In genomic region chrX:10781847-10782530, GRCh38 we compare ENCODE assay signal across 12 cellular contexts.
"Had no signal": no experiment of that assay in that cellular context is flagged by ENCODE, and none has a peak within 500 bp of the region (broad histone marks: within the 10 kb centered on the region; RNA-seq: fewer than 3 reads in every experiment).

No MANE protein-coding gene starts in this region.

- H3K36me3 ChIP-seq: brain microvascular endothelial cell, neural progenitor cell, thoracic aorta had no signal

- FAIRE-seq: frontal cortex had no signal

- H3K27me3 Mint-ChIP-seq: activated CD4-positive, alpha-beta T cell treated with anti-CD3 and anti-CD28 coated beads, Interleukin-2, amount 10 ng/mL, durations not matched to agents 7 days and 5 days had no signal

- H3K4me3 ChIP-seq: neural progenitor cell, thoracic aorta had no signal

- H3K9me3 ChIP-seq: thoracic aorta had no signal

- H3K79me2 ChIP-seq: parathyroid adenoma had no signal

- ATAC-seq: stimulated activated effector memory CD8-positive, alpha-beta T cell treated with anti-CD3 and anti-CD28 coated beads, Interleukin-12 subunit alpha, Interleukin-12 subunit beta, amount 100 ng/mL, for 72 hours had no signal

- H3K4me1 ChIP-seq: neural progenitor cell, parathyroid adenoma had no signal

- H3K4me3 Mint-ChIP-seq: activated CD4-positive, alpha-beta T cell treated with anti-CD3 and anti-CD28 coated beads, Interleukin-2, amount 10 ng/mL, durations not matched to agents 7 days and 5 days; activated naive CD8-positive, alpha-beta T cell treated with anti-CD3 and anti-CD28 coated beads, Interleukin-2, amount 10 ng/mL, durations not matched to agents 7 days and 5 days; neural progenitor cell; stimulated activated effector memory CD8-positive, alpha-beta T cell treated with anti-CD3 and anti-CD28 coated beads, Interleukin-12 subunit alpha, Interleukin-12 subunit beta, amount 100 ng/mL, for 72 hours had no signal

- DNase-seq: activated CD4-positive, alpha-beta T cell treated with anti-CD3 and anti-CD28 coated beads, Interleukin-2, amount 10 ng/mL, durations not matched to agents 7 days and 5 days; activated naive CD4-positive, alpha-beta T cell; activated naive CD8-positive, alpha-beta T cell treated with anti-CD3 and anti-CD28 coated beads, Interleukin-2, amount 10 ng/mL, durations not matched to agents 7 days and 5 days; brain microvascular endothelial cell; cortex of kidney; effector CD4-positive, alpha-beta T cell; head of caudate nucleus had no signal

- H3K4me1 Mint-ChIP-seq: activated CD4-positive, alpha-beta T cell treated with anti-CD3 and anti-CD28 coated beads, Interleukin-2, amount 10 ng/mL, durations not matched to agents 7 days and 5 days; activated naive CD8-positive, alpha-beta T cell treated with anti-CD3 and anti-CD28 coated beads, Interleukin-2, amount 10 ng/mL, durations not matched to agents 7 days and 5 days; neural progenitor cell; stimulated activated effector memory CD8-positive, alpha-beta T cell treated with anti-CD3 and anti-CD28 coated beads, Interleukin-12 subunit alpha, Interleukin-12 subunit beta, amount 100 ng/mL, for 72 hours had no signal

- H3K9ac ChIP-seq: neural progenitor cell, parathyroid adenoma had no signal

- H3K36me3 Mint-ChIP-seq: activated naive CD8-positive, alpha-beta T cell treated with anti-CD3 and anti-CD28 coated beads, Interleukin-2, amount 10 ng/mL, durations not matched to agents 7 days and 5 days; stimulated activated effector memory CD8-positive, alpha-beta T cell treated with anti-CD3 and anti-CD28 coated beads, Interleukin-12 subunit alpha, Interleukin-12 subunit beta, amount 100 ng/mL, for 72 hours had no signal

- H2AFZ ChIP-seq: neural progenitor cell, parathyroid adenoma had no signal

- H3K9me3 Mint-ChIP-seq: activated CD4-positive, alpha-beta T cell treated with anti-CD3 and anti-CD28 coated beads, Interleukin-2, amount 10 ng/mL, durations not matched to agents 7 days and 5 days; activated naive CD8-positive, alpha-beta T cell treated with anti-CD3 and anti-CD28 coated beads, Interleukin-2, amount 10 ng/mL, durations not matched to agents 7 days and 5 days had no signal

- H3K27me3 ChIP-seq: brain microvascular endothelial cell, neural progenitor cell had no signal

- H3K27ac Mint-ChIP-seq: activated CD4-positive, alpha-beta T cell treated with anti-CD3 and anti-CD28 coated beads, Interleukin-2, amount 10 ng/mL, durations not matched to agents 7 days and 5 days; activated naive CD8-positive, alpha-beta T cell treated with anti-CD3 and anti-CD28 coated beads, Interleukin-2, amount 10 ng/mL, durations not matched to agents 7 days and 5 days; neural progenitor cell; stimulated activated effector memory CD8-positive, alpha-beta T cell treated with anti-CD3 and anti-CD28 coated beads, Interleukin-12 subunit alpha, Interleukin-12 subunit beta, amount 100 ng/mL, for 72 hours had no signal

- H3K4me2 ChIP-seq: neural progenitor cell had no signal

- H3K27ac ChIP-seq: brain microvascular endothelial cell, neural progenitor cell, parathyroid adenoma, thoracic aorta had no signal
